In the genomic region with DNA sequence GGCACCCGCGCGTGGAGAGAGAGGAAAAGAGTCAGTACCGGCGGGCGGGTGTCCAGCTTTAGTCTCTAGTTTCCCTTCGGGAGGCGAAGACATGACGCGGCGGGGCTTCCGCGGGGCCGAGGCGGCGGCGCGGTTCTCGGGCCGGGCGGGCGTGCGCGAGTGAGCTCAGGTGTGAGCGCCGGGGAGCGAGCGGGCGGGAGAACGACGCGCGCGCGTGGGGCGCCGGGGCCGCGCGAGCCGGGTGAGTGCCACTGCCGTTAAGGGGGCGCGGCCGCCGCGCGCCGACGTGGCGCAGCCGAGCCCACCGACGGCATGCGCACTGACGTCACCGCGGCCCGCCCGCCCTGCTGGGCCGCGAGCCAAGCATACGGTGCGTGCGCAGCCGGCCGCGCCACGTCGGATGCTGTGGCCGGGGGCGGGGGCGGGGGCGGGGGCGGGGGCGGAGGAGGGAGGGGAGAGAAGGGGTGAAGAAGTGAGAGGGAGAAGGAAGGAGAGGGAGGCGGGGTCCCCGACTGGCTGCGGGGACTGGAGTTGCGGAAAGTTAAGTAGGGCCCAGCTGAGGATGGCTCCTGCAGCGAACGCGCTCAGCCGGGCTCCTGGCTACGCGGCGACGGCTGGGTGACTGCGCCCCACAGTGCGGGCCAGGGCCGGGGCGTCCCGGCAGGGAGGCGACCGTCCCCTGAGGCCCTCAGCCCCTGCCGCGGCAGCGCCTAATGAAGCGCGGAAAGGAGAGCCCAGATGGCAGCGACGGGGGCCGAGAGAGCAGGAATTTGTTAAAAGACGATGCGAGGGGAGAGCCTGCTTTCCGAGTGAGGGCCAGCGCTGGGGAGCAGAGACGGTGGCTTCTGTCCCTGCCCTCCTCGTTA, we compare ENCODE assay signal across 8 cellular contexts. TPM values are rescaled to one million over a fixed set of nuclear protein-coding genes. Genes with fewer than 3 reads are reported as not detected.
A peak's percentile ranks its signal among the peaks of the same experiment; 100 is the strongest.
DNase-seq lines count a peak whose midpoint lies in the region; ATAC-seq, FAIRE-seq and TF ChIP-seq lines count a peak whose summit lies in the region.

A gene with protein sequence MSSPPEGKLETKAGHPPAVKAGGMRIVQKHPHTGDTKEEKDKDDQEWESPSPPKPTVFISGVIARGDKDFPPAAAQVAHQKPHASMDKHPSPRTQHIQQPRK (minus strand): TSS at position 259 of the 866 bp plus-strand sequence. CDS start 166 bp downstream, at position 93.

- H3K9me3 ChIP-seq in keratinocyte (ENCODE audit: control insufficient read depth, low read depth, low read length), result no peaks in the 10 kb centered on the region

- DNase-seq in AG08396 (ENCODE audit: low spot score), result peak; percentile 96
- DNase-seq in NCI-H345 treated with DMSO at 0.1 percent for 48 hours (lab: John Stamatoyannopoulos, UW; ENCODE audit: unreplicated experiment), result peak; percentile 79
- peak; percentile 90 for DNase-seq in activated CD4-positive, CD25-positive, alpha-beta regulatory T cell treated with anti-CD3 and anti-CD28 coated beads, Interleukin-2, amount 50 U/mL, for 72 hours
- DNase-seq in cerebellar cortex (ENCODE audit: low spot score), result peak; percentile 41
- no peak for DNase-seq in keratinocyte (ENCODE audit: low read depth, low spot score)
- DNase-seq in stimulated activated CD4-positive, alpha-beta T cell treated with anti-CD3 and anti-CD28 coated beads, Interleukin-15, amount 100 ng/mL, for 1 hour (ENCODE audit: low read depth in 1 of 2, low spot score in 1 of 2), result peak; percentile 84 to 85

- peaks cover 0 to 3% of the 10 kb centered on the region in 2 experiments for H3K36me3 ChIP-seq in keratinocyte (ENCODE audit: control insufficient read depth in 2 of 2, extremely low read depth in 1 of 2, insufficient read depth in 2 of 2, low read length in 2 of 2)

- H3K4me1 ChIP-seq in keratinocyte (ENCODE audit: control insufficient read depth, extremely low read depth, insufficient read depth, low read length), result peaks cover 22% of the 10 kb centered on the region

- no peak for TF ChIP-seq CTCF in keratinocyte (optimal IDR thresholded peaks at IDR 0.05 in 1 of 3, IDR thresholded peaks at IDR 0.05 in 1 of 3, conservative IDR thresholded peaks at IDR 0.05 in 1 of 3; ENCODE audit: extremely low read depth in 1 of 3, insufficient read depth in 2 of 3, low read length in 3 of 3)

- peak within 1 kb of the TSS; percentile 74 for H3K27ac ChIP-seq in keratinocyte (ENCODE audit: control insufficient read depth, insufficient read depth, low read length)

- H2AFZ ChIP-seq in keratinocyte (ENCODE audit: control insufficient read depth, low read length), result peak within 1 kb of the TSS; percentile 84

- dilution Hi-C loops in keratinocyte (cut with MboI; ENCODE audit: extremely low pct_ligation_motif_present, low sequenced_read_pairs), result no loop called here

- H3K9me1 ChIP-seq in keratinocyte (ENCODE audit: control insufficient read depth, extremely low read depth, insufficient read depth, low read length), result peaks cover 7% of the 10 kb centered on the region

- ATAC-seq in GM18909 (IDR thresholded peaks at IDR 0.05; ENCODE audit: poor library complexity, unreplicated experiment) (peak; percentile 81), HG03159 (IDR thresholded peaks at IDR 0.05; ENCODE audit: unreplicated experiment) (peak; percentile 74)

- H4K20me1 ChIP-seq in keratinocyte (ENCODE audit: control insufficient read depth, extremely low read depth, insufficient read depth, low read length), result no peaks in the 10 kb centered on the region

- H3K9ac ChIP-seq in keratinocyte (ENCODE audit: control insufficient read depth, extremely low read depth, insufficient read depth, low read length), result peak within 1 kb of the TSS; percentile 76

- peak within 1 kb of the TSS; percentile 41 to 82 (median 78) for H3K4me3 ChIP-seq in keratinocyte (ENCODE audit: control insufficient read depth in 2 of 3, extremely low read depth in 1 of 3, insufficient read depth in 2 of 3, low read depth in 1 of 3, low read length in 3 of 3)

- H3K4me2 ChIP-seq in keratinocyte (ENCODE audit: control insufficient read depth, extremely low read depth, insufficient read depth, low read depth, low read length), result peak within 1 kb of the TSS; percentile 93

- no peaks in the 10 kb centered on the region for H3K27me3 ChIP-seq in keratinocyte (ENCODE audit: control insufficient read depth, extremely low read depth, insufficient read depth, low read length)

- peaks cover 39% of the 10 kb centered on the region for H3K79me2 ChIP-seq in keratinocyte (ENCODE audit: control insufficient read depth, insufficient read depth, low read length)

- no peak for FAIRE-seq in keratinocyte (lab: Jason Lieb, UNC)

RNA-seq across cellular contexts. Expression of the gene that starts here (rescaled TPM):
- polyA plus RNA-seq in keratinocyte, result 18.0 to 88.6 TPM (median 30.4 TPM) in 3 replicates
- polyA plus RNA-seq in keratinocyte (2011; ENCODE audit: low read depth), result 17.5 TPM
- 50.2 and 56.9 TPM in 2 replicates for polyA plus RNA-seq in keratinocyte (2011; cell fraction: cytosol; rRNA removed)
- 19.7 and 22.4 TPM in 2 replicates for polyA plus RNA-seq in keratinocyte (2011; cell fraction: nucleus; rRNA removed)
- polyA plus RNA-seq in keratinocyte (2012; ENCODE audit: low replicate concordance), result 19.1 and 76.4 TPM in 2 replicates
- polyA minus RNA-seq in keratinocyte, result 22.5 to 88.0 TPM (median 39.7 TPM) in 3 replicates
- polyA minus RNA-seq in keratinocyte (2011; cell fraction: cytosol; rRNA and poly(A)+ RNA removed), result 35.3 TPM
- polyA minus RNA-seq in keratinocyte (2011; cell fraction: nucleus; rRNA and poly(A)+ RNA removed), result 6.8 and 18.4 TPM in 2 replicates
